ENCODE assay signal across 20 cellular contexts in the genomic region with DNA sequence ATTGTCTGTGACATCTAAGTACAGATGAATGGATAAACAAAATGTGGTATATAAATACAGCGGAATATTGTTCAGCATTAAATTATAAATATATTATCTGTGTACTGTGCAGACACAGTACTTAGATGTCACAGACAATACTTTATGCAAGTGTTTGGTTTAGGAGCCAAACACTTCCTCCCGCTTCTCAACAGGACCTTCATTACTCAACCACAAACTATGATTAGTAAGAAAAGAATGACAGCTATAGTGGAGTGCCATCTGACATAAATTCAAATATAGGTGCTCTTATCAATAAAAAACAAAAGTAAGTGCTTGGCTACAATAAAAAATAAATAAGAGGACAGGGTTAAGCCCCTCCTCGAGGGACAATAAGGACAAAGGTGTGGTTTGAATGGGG. TPM values are rescaled to one million over a fixed set of nuclear protein-coding genes. Genes with fewer than 3 reads are reported as not detected.
DNase-seq lines count a peak whose midpoint lies in the region; ATAC-seq, FAIRE-seq and TF ChIP-seq lines count a peak whose summit lies in the region.
"Had no signal": no experiment of that assay in that cellular context is flagged by ENCODE, and none has a peak within 500 bp of the region (broad histone marks: within the 10 kb centered on the region; RNA-seq: fewer than 3 reads in every experiment).

No MANE protein-coding gene starts in this region.

- TF ChIP-seq POLR2A in breast epithelium (IDR thresholded peaks at IDR 0.05), result no peak

- no peak overlapping the region for H3K4me3 ChIP-seq in breast epithelium
- H3K4me3 ChIP-seq in pancreas, result no peak overlapping the region
- H3K4me3 ChIP-seq: esophagus muscularis mucosa, lung, thoracic aorta had no signal

- H3K9me3 ChIP-seq in breast epithelium (no peaks in the 10 kb centered on the region), pancreas (no peaks in the 10 kb centered on the region)
- H3K9me3 ChIP-seq: esophagus muscularis mucosa, thoracic aorta had no signal

- POLR2A ChIA-PET in MCF 10A (lab: Yijun Ruan, JAX), result interaction anchor here (0.7 kb wide), 1 partner anchor 147 kb away, joined by 3 read pairs; no protein-coding TSS in a partner anchor

- H3K27ac Mint-ChIP-seq in MCF 10A (ENCODE audit: low read depth, unreplicated experiment), result no peak overlapping the region
- peak overlapping the region; percentile 7 for H3K27ac Mint-ChIP-seq in activated T-helper 17 cell treated with anti-CD3 and anti-CD28 coated beads, Interleukin-2, amount 50 U/mL, for 72 hours
- H3K27ac Mint-ChIP-seq in stimulated activated naive CD8-positive, alpha-beta T cell treated with anti-CD3 and anti-CD28 coated beads, Interleukin-15, amount 100 ng/mL, for 72 hours, result peak overlapping the region in 1 of 2 donors; percentile 69
- H3K27ac Mint-ChIP-seq: activated CD4-positive, alpha-beta T cell treated with anti-CD3 and anti-CD28 coated beads, Interleukin-2, amount 10 ng/mL, durations not matched to agents 24 days and 14 days; activated naive CD8-positive, alpha-beta T cell treated with anti-CD3 and anti-CD28 coated beads, Interleukin-2, amount 50 U/mL, for 24 hours had no signal

- WGBS in pancreas, 2 donors, result 49 to 64% methylated on average over 3 of the region's 3 CpGs

- intact Hi-C loops in MCF 10A (cut with micrococcal nuclease) (no loop called here), breast epithelium (cut with DNase I; ENCODE audit: low total_unique reads) (no loop called here), pancreas (cut with DNase I) (no loop called here)

- peaks cover 5% of the 10 kb centered on the region for H3K4me1 Mint-ChIP-seq in MCF 10A (ENCODE audit: insufficient read depth, unreplicated experiment)
- peaks cover 19% of the 10 kb centered on the region for H3K4me1 Mint-ChIP-seq in activated T-helper 17 cell treated with anti-CD3 and anti-CD28 coated beads, Interleukin-2, amount 50 U/mL, for 72 hours
- peaks cover 21% of the 10 kb centered on the region for H3K4me1 Mint-ChIP-seq in stimulated activated naive CD8-positive, alpha-beta T cell treated with anti-CD3 and anti-CD28 coated beads, Interleukin-15, amount 100 ng/mL, for 72 hours

- no peaks in the 10 kb centered on the region for H3K36me3 ChIP-seq in breast epithelium
- no peaks in the 10 kb centered on the region for H3K36me3 ChIP-seq in pancreas
- H3K36me3 ChIP-seq: thoracic aorta had no signal

- no peak for TF ChIP-seq CTCF in MCF 10A (IDR thresholded peaks at IDR 0.05; ENCODE audit: unreplicated experiment)
- TF ChIP-seq CTCF in breast epithelium (IDR thresholded peaks at IDR 0.05), result no peak
- no peak for TF ChIP-seq CTCF in pancreas (IDR thresholded peaks at IDR 0.05)

- peak; percentile 46 for ATAC-seq in activated T-helper 17 cell treated with anti-CD3 and anti-CD28 coated beads, Interleukin-2, amount 50 U/mL, for 72 hours (replicated peaks)
- ATAC-seq in stimulated activated naive CD8-positive, alpha-beta T cell treated with anti-CD3 and anti-CD28 coated beads, Interleukin-15, amount 100 ng/mL, for 72 hours, result peak; percentile 31
- no peak for ATAC-seq in pancreas

- no TSS peak for BruUV-seq in MCF 10A (replicated peaks; lab: Mats Ljungman, UMichigan)

- H3K27me3 Mint-ChIP-seq in MCF 10A (ENCODE audit: insufficient read depth, unreplicated experiment), result peaks cover 26% of the 10 kb centered on the region
- H3K27me3 Mint-ChIP-seq in activated T-helper 17 cell treated with anti-CD3 and anti-CD28 coated beads, Interleukin-2, amount 50 U/mL, for 72 hours, result peaks cover 3% of the 10 kb centered on the region
- no peaks in the 10 kb centered on the region for H3K27me3 Mint-ChIP-seq in stimulated activated naive CD8-positive, alpha-beta T cell treated with anti-CD3 and anti-CD28 coated beads, Interleukin-15, amount 100 ng/mL, for 72 hours
- H3K27me3 Mint-ChIP-seq: activated CD4-positive, alpha-beta T cell treated with anti-CD3 and anti-CD28 coated beads, Interleukin-2, amount 10 ng/mL, durations not matched to agents 24 days and 14 days; activated naive CD8-positive, alpha-beta T cell treated with anti-CD3 and anti-CD28 coated beads, Interleukin-2, amount 50 U/mL, for 24 hours had no signal

- no peak overlapping the region for H3K4me3 Mint-ChIP-seq in MCF 10A (ENCODE audit: unreplicated experiment)
- no peak overlapping the region for H3K4me3 Mint-ChIP-seq in activated T-helper 17 cell treated with anti-CD3 and anti-CD28 coated beads, Interleukin-2, amount 50 U/mL, for 72 hours
- no peak overlapping the region for H3K4me3 Mint-ChIP-seq in stimulated activated naive CD8-positive, alpha-beta T cell treated with anti-CD3 and anti-CD28 coated beads, Interleukin-15, amount 100 ng/mL, for 72 hours
- H3K4me3 Mint-ChIP-seq: activated CD4-positive, alpha-beta T cell treated with anti-CD3 and anti-CD28 coated beads, Interleukin-2, amount 10 ng/mL, durations not matched to agents 24 days and 14 days; activated naive CD8-positive, alpha-beta T cell treated with anti-CD3 and anti-CD28 coated beads, Interleukin-2, amount 50 U/mL, for 24 hours had no signal

- H3K9me3 Mint-ChIP-seq in MCF 10A (ENCODE audit: unreplicated experiment), result no peaks in the 10 kb centered on the region
- no peaks in the 10 kb centered on the region for H3K9me3 Mint-ChIP-seq in activated T-helper 17 cell treated with anti-CD3 and anti-CD28 coated beads, Interleukin-2, amount 50 U/mL, for 72 hours
- no peaks in the 10 kb centered on the region for H3K9me3 Mint-ChIP-seq in stimulated activated naive CD8-positive, alpha-beta T cell treated with anti-CD3 and anti-CD28 coated beads, Interleukin-15, amount 100 ng/mL, for 72 hours
- H3K9me3 Mint-ChIP-seq: activated CD4-positive, alpha-beta T cell treated with anti-CD3 and anti-CD28 coated beads, Interleukin-2, amount 10 ng/mL, durations not matched to agents 24 days and 14 days; activated naive CD8-positive, alpha-beta T cell treated with anti-CD3 and anti-CD28 coated beads, Interleukin-2, amount 50 U/mL, for 24 hours had no signal

- H3K27ac ChIP-seq in breast epithelium (no peak overlapping the region), pancreas (no peak overlapping the region)
- H3K27ac ChIP-seq: esophagus muscularis mucosa, parathyroid adenoma, thoracic aorta had no signal

- no peaks in the 10 kb centered on the region for H3K36me3 Mint-ChIP-seq in MCF 10A (ENCODE audit: insufficient read depth, unreplicated experiment)
- peaks cover 34% of the 10 kb centered on the region for H3K36me3 Mint-ChIP-seq in activated T-helper 17 cell treated with anti-CD3 and anti-CD28 coated beads, Interleukin-2, amount 50 U/mL, for 72 hours (ENCODE audit: low read depth)

- FAIRE-seq in pancreas (lab: Jason Lieb, UNC), result no peak

- H3K4me1 ChIP-seq in breast epithelium (no peaks in the 10 kb centered on the region), pancreas (no peaks in the 10 kb centered on the region)
- H3K4me1 ChIP-seq: esophagus muscularis mucosa, parathyroid adenoma had no signal

- no peaks in the 10 kb centered on the region for H3K27me3 ChIP-seq in breast epithelium
- H3K27me3 ChIP-seq in pancreas, result no peaks in the 10 kb centered on the region
- H3K27me3 ChIP-seq: esophagus muscularis mucosa had no signal

- DNase-seq in MCF 10A (ENCODE audit: unreplicated experiment), result peak; percentile 14
- no peak for DNase-seq in breast epithelium (ENCODE audit: low spot score in 2 of 2)
- peak; percentile 38 for DNase-seq in HT1080 (ENCODE audit: low read depth)
- DNase-seq in stimulated activated naive CD8-positive, alpha-beta T cell treated with anti-CD3 and anti-CD28 coated beads, Interleukin-15, amount 100 ng/mL, for 72 hours, result no peak
- DNase-seq in NCI-H526 (lab: John Stamatoyannopoulos, UW), result no peak
- no peak for DNase-seq in pancreas
- no peak for DNase-seq in activated naive CD4-positive, alpha-beta T cell treated with Interleukin-2 at 50 U/mL for 16 hours
- DNase-seq: activated CD4-positive, alpha-beta T cell treated with anti-CD3 and anti-CD28 coated beads, Interleukin-2, amount 10 ng/mL, durations not matched to agents 24 days and 14 days; activated naive CD8-positive, alpha-beta T cell treated with anti-CD3 and anti-CD28 coated beads, Interleukin-2, amount 50 U/mL, for 24 hours; activated T-cell treated with anti-CD3 and anti-CD28 coated beads, Interleukin-2, amount 50 U/mL, for 48 hours; DMS79 treated with DMSO at 0.1 percent for 48 hours; Kasumi-1; NCI-H187; NCI-H524 treated with DMSO at 0.1 percent for 48 hours; stimulated activated CD4-positive, alpha-beta T cell treated with anti-CD3 and anti-CD28 coated beads, Interleukin-4, amount 100 ng/mL, for 24 hours had no signal

- CTCF ChIA-PET in MCF 10A (lab: Yijun Ruan, JAX), result no interaction called here

RNA-seq across cellular contexts. Expression of a gene that starts 38.9 kb away (rescaled TPM):
- total RNA-seq in MCF 10A (2022) (32.4 and 37.2 TPM in 2 replicates), breast epithelium (10 to 100 TPM; 32.3 to 67.9 (median 50.1) TPM), pancreas (10 to 100 TPM; 20.9 to 27.9 (median 22.1) TPM)
- total RNA-seq in HT1080 (2014; rRNA removed; shearing (Covaris generic)), result 7.5 and 9.4 TPM in 2 replicates
- polyA plus RNA-seq in HT1080 (2015; cell fraction: cytosol; rRNA removed), result 9.4 and 12.6 TPM in 2 replicates
- polyA plus RNA-seq in HT1080 (2015; cell fraction: nucleus; rRNA removed), result 14.4 and 16.3 TPM in 2 replicates
- 10 to 100 TPM; 20.1 to 26.4 TPM for total RNA-seq in activated T-helper 17 cell treated with anti-CD3 and anti-CD28 coated beads, Interleukin-2, amount 50 U/mL, for 72 hours
- polyA plus RNA-seq in pancreas, result 1 to 10 TPM; 4.0 to 7.3 TPM

RNA-seq across cellular contexts. Expression of a gene that starts 45.9 kb away (rescaled TPM):
- 0.16 and 0.25 TPM in 2 replicates for total RNA-seq in MCF 10A (2022)
- total RNA-seq in breast epithelium, result 10 to 100 TPM in 1 of 3 donors, 1 to 10 TPM in 2; 1.3 to 34.1 (median 4.9) TPM
- 0.03 and 0.23 TPM in 2 replicates for total RNA-seq in HT1080 (2014; rRNA removed; shearing (Covaris generic))
- 0.16 and 0.27 TPM in 2 replicates for polyA plus RNA-seq in HT1080 (2015; cell fraction: cytosol; rRNA removed)
- 0.24 and 0.25 TPM in 2 replicates for polyA plus RNA-seq in HT1080 (2015; cell fraction: nucleus; rRNA removed)
- 10 to 100 TPM in 1 of 2 donors, 1 to 10 TPM in 1; 4.8 to 42.0 TPM for total RNA-seq in activated T-helper 17 cell treated with anti-CD3 and anti-CD28 coated beads, Interleukin-2, amount 50 U/mL, for 72 hours
- total RNA-seq in pancreas, result 1 to 10 TPM in 4 of 6 donors, under 1 TPM in 2; 0.41 to 3.1 (median 1.1) TPM
- polyA plus RNA-seq in pancreas, result 1 to 10 TPM; 1.9 to 3.8 TPM

Comparison
In these comparisons a context has a peak if more than half of its experiments do, and no peak if none do; other contexts are left out.
1. DNase-seq: peak in MCF 10A (single experiment) and HT1080 (single experiment); none in breast epithelium (0 of 2), stimulated activated naive CD8-positive, alpha-beta T cell treated with anti-CD3 and anti-CD28 coated beads, Interleukin-15, amount 100 ng/mL, for 72 hours (0 of 2), NCI-H526 (0 of 2), pancreas (0 of 6) and activated naive CD4-positive, alpha-beta T cell treated with Interleukin-2 at 50 U/mL for 16 hours (single experiment).
2. ATAC-seq: peak in activated T-helper 17 cell treated with anti-CD3 and anti-CD28 coated beads, Interleukin-2, amount 50 U/mL, for 72 hours (single experiment) and stimulated activated naive CD8-positive, alpha-beta T cell treated with anti-CD3 and anti-CD28 coated beads, Interleukin-15, amount 100 ng/mL, for 72 hours (single experiment); none in pancreas (0 of 4).